ENCODE assay signal across 3 cellular contexts in the genomic region with DNA sequence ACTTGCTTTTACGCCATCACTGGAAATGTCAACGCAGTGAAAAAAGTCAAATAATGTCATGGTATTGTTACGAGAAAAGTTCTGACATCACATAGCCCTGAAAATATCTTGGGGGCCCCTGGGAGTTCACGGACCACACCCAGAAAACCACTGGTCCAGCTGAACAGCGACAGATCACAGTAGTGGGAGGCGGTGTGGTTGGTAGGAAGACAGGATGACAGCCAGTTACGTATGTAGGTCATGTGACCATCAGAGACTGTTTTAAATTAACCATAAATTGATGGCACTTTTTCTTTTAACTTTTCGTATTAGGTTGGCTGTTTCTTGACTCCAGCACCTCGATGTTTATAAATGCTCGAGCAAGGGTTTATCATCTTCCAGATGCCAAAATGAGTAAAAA.
TF ChIP-seq lines count a peak whose summit lies in the region.

No MANE protein-coding gene starts in this region.

TF ChIP-seq in HepG2, 621 proteins besides CTCF, POLR2A, EP300 and RAD21:
- TF ChIP-seq RAD51 (IDR thresholded peaks at IDR 0.05; ENCODE audit: borderline replicate concordance) (peak; percentile 21; the same call in 1 of the 2 replicates), NCOA5 (CRISPR knock-in tag; IDR thresholded peaks at IDR 0.05) (no peak)
- TF ChIP-seq, protein P1, sequence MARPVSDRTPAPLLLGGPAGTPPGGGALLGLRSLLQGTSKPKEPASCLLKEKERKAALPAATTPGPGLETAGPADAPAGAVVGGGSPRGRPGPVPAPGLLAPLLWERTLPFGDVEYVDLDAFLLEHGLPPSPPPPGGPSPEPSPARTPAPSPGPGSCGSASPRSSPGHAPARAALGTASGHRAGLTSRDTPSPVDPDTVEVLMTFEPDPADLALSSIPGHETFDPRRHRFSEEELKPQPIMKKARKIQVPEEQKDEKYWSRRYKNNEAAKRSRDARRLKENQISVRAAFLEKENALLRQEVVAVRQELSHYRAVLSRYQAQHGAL (CRISPR knock-in tag; IDR thresholded peaks at IDR 0.05; ENCODE audit: not compliant biosample characterization), result no peak

TF ChIP-seq in K562, 482 proteins besides CTCF, POLR2A, EP300 and RAD21:
- TF ChIP-seq RAD51 (IDR thresholded peaks at IDR 0.05; ENCODE audit: borderline replicate concordance, low read depth) (peak; percentile 38; the same call in 1 of the 2 replicates), MYNN (IDR thresholded peaks at IDR 0.05) (no peak), MYNN (CRISPR knock-in tag; IDR thresholded peaks at IDR 0.05) (no peak), KDM2B (CRISPR knock-in tag; IDR thresholded peaks at IDR 0.05) (no peak)
- TF ChIP-seq, protein P2, sequence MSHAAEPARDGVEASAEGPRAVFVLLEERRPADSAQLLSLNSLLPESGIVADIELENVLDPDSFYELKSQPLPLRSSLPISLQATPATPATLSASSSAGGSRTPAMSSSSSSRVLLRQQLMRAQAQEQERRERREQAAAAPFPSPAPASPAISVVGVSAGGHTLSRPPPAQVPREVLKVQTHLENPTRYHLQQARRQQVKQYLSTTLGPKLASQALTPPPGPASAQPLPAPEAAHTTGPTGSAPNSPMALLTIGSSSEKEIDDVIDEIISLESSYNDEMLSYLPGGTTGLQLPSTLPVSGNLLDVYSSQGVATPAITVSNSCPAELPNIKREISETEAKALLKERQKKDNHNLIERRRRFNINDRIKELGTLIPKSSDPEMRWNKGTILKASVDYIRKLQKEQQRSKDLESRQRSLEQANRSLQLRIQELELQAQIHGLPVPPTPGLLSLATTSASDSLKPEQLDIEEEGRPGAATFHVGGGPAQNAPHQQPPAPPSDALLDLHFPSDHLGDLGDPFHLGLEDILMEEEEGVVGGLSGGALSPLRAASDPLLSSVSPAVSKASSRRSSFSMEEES (CRISPR knock-in tag; IDR thresholded peaks at IDR 0.05), result peak; percentile 80

TF ChIP-seq in SK-N-SH treated with all-trans-retinoic acid at 6 μM for 48 hours, 23 proteins besides CTCF, POLR2A, EP300 and RAD21:
- TF ChIP-seq PPARA (CRISPR knock-in tag; IDR thresholded peaks at IDR 0.05; ENCODE audit: borderline replicate concordance) (no peak), ZFP3 (CRISPR knock-in tag; IDR thresholded peaks at IDR 0.05) (no peak), TOX (CRISPR knock-in tag; IDR thresholded peaks at IDR 0.05; ENCODE audit: borderline replicate concordance) (no peak), OSR1 (CRISPR knock-in tag; IDR thresholded peaks at IDR 0.05) (no peak), TCF4 (CRISPR knock-in tag; IDR thresholded peaks at IDR 0.05; ENCODE audit: borderline replicate concordance) (no peak), GLIS3 (CRISPR knock-in tag; IDR thresholded peaks at IDR 0.05) (no peak), RARB (CRISPR knock-in tag; IDR thresholded peaks at IDR 0.05) (no peak), ZFP30 (CRISPR knock-in tag; IDR thresholded peaks at IDR 0.05) (no peak), ZC3H10 (CRISPR knock-in tag; IDR thresholded peaks at IDR 0.05) (no peak), ZNF8 (CRISPR knock-in tag; IDR thresholded peaks at IDR 0.05) (no peak), ARNTL (CRISPR knock-in tag; IDR thresholded peaks at IDR 0.05; ENCODE audit: borderline replicate concordance, low read depth) (no peak), CSDC2 (CRISPR knock-in tag; IDR thresholded peaks at IDR 0.05) (no peak), SNAI2 (CRISPR knock-in tag; IDR thresholded peaks at IDR 0.05) (no peak), ZNF565 (CRISPR knock-in tag; conservative IDR thresholded peaks at IDR 0.05; ENCODE audit: low read depth) (no peak), ISL1 (CRISPR knock-in tag; IDR thresholded peaks at IDR 0.05) (no peak), BACH2 (CRISPR knock-in tag; IDR thresholded peaks at IDR 0.05; ENCODE audit: borderline replicate concordance) (no peak)
- TF ChIP-seq, protein P3, sequence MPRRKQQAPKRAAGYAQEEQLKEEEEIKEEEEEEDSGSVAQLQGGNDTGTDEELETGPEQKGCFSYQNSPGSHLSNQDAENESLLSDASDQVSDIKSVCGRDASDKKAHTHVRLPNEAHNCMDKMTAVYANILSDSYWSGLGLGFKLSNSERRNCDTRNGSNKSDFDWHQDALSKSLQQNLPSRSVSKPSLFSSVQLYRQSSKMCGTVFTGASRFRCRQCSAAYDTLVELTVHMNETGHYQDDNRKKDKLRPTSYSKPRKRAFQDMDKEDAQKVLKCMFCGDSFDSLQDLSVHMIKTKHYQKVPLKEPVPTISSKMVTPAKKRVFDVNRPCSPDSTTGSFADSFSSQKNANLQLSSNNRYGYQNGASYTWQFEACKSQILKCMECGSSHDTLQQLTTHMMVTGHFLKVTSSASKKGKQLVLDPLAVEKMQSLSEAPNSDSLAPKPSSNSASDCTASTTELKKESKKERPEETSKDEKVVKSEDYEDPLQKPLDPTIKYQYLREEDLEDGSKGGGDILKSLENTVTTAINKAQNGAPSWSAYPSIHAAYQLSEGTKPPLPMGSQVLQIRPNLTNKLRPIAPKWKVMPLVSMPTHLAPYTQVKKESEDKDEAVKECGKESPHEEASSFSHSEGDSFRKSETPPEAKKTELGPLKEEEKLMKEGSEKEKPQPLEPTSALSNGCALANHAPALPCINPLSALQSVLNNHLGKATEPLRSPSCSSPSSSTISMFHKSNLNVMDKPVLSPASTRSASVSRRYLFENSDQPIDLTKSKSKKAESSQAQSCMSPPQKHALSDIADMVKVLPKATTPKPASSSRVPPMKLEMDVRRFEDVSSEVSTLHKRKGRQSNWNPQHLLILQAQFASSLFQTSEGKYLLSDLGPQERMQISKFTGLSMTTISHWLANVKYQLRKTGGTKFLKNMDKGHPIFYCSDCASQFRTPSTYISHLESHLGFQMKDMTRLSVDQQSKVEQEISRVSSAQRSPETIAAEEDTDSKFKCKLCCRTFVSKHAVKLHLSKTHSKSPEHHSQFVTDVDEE (CRISPR knock-in tag; IDR thresholded peaks at IDR 0.05), result no peak
- TF ChIP-seq, protein P4, sequence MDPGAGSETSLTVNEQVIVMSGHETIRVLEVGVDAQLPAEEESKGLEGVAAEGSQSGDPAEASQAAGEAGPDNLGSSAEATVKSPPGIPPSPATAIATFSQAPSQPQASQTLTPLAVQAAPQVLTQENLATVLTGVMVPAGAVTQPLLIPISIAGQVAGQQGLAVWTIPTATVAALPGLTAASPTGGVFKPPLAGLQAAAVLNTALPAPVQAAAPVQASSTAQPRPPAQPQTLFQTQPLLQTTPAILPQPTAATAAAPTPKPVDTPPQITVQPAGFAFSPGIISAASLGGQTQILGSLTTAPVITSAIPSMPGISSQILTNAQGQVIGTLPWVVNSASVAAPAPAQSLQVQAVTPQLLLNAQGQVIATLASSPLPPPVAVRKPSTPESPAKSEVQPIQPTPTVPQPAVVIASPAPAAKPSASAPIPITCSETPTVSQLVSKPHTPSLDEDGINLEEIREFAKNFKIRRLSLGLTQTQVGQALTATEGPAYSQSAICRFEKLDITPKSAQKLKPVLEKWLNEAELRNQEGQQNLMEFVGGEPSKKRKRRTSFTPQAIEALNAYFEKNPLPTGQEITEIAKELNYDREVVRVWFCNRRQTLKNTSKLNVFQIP (CRISPR knock-in tag; IDR thresholded peaks at IDR 0.05; ENCODE audit: borderline replicate concordance, low read depth), result no peak
- TF ChIP-seq, protein P5, sequence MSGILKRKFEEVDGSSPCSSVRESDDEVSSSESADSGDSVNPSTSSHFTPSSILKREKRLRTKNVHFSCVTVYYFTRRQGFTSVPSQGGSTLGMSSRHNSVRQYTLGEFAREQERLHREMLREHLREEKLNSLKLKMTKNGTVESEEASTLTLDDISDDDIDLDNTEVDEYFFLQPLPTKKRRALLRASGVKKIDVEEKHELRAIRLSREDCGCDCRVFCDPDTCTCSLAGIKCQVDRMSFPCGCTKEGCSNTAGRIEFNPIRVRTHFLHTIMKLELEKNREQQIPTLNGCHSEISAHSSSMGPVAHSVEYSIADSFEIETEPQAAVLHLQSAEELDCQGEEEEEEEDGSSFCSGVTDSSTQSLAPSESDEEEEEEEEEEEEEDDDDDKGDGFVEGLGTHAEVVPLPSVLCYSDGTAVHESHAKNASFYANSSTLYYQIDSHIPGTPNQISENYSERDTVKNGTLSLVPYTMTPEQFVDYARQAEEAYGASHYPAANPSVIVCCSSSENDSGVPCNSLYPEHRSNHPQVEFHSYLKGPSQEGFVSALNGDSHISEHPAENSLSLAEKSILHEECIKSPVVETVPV (CRISPR knock-in tag; IDR thresholded peaks at IDR 0.05), result no peak
- TF ChIP-seq, protein P6, sequence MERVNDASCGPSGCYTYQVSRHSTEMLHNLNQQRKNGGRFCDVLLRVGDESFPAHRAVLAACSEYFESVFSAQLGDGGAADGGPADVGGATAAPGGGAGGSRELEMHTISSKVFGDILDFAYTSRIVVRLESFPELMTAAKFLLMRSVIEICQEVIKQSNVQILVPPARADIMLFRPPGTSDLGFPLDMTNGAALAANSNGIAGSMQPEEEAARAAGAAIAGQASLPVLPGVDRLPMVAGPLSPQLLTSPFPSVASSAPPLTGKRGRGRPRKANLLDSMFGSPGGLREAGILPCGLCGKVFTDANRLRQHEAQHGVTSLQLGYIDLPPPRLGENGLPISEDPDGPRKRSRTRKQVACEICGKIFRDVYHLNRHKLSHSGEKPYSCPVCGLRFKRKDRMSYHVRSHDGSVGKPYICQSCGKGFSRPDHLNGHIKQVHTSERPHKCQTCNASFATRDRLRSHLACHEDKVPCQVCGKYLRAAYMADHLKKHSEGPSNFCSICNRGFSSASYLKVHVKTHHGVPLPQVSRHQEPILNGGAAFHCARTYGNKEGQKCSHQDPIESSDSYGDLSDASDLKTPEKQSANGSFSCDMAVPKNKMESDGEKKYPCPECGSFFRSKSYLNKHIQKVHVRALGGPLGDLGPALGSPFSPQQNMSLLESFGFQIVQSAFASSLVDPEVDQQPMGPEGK (CRISPR knock-in tag; IDR thresholded peaks at IDR 0.05; ENCODE audit: borderline replicate concordance), result no peak
